ENCODE assay signal across 1 cellular context in the genomic region with DNA sequence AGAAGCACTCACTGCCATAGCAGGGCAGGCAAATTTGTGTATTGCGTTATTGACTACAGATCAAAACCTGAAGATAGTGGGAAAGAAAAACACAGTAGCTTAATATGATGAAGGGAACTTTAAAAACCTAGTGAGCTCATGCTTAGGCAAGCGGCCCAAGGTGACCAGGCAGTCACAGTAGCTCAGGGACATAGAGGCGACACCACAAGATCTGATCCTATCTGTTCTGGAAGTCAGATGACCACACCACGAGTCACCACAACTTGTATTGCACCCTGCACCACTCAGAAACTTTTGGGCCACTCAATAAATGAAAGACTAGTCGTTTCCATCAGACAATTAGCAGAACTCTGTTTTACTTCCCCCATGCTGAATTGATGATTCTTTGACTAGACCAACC.
TF ChIP-seq lines count a peak whose summit lies in the region.

No MANE protein-coding gene starts in this region.

TF ChIP-seq in SK-N-SH, 30 proteins besides CTCF, POLR2A, EP300 and RAD21 (continued from another document):
- TF ChIP-seq, protein P1, sequence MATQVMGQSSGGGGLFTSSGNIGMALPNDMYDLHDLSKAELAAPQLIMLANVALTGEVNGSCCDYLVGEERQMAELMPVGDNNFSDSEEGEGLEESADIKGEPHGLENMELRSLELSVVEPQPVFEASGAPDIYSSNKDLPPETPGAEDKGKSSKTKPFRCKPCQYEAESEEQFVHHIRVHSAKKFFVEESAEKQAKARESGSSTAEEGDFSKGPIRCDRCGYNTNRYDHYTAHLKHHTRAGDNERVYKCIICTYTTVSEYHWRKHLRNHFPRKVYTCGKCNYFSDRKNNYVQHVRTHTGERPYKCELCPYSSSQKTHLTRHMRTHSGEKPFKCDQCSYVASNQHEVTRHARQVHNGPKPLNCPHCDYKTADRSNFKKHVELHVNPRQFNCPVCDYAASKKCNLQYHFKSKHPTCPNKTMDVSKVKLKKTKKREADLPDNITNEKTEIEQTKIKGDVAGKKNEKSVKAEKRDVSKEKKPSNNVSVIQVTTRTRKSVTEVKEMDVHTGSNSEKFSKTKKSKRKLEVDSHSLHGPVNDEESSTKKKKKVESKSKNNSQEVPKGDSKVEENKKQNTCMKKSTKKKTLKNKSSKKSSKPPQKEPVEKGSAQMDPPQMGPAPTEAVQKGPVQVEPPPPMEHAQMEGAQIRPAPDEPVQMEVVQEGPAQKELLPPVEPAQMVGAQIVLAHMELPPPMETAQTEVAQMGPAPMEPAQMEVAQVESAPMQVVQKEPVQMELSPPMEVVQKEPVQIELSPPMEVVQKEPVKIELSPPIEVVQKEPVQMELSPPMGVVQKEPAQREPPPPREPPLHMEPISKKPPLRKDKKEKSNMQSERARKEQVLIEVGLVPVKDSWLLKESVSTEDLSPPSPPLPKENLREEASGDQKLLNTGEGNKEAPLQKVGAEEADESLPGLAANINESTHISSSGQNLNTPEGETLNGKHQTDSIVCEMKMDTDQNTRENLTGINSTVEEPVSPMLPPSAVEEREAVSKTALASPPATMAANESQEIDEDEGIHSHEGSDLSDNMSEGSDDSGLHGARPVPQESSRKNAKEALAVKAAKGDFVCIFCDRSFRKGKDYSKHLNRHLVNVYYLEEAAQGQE (IDR thresholded peaks at IDR 0.05; ENCODE audit: low read depth, low read length) = no peak
- TF ChIP-seq FOXM1 (IDR thresholded peaks at IDR 0.05; ENCODE audit: low read depth) = no peak
- no peak for TF ChIP-seq YY1 (IDR thresholded peaks at IDR 0.05; ENCODE audit: low read depth)
- no peak for TF ChIP-seq TCF12 (IDR thresholded peaks at IDR 0.05)
- no peak for TF ChIP-seq POLR2AphosphoS5 (IDR thresholded peaks at IDR 0.05; ENCODE audit: low read depth, low read length)
- TF ChIP-seq RCOR1 (IDR thresholded peaks at IDR 0.05; ENCODE audit: low read length) = no peak
- no peak for TF ChIP-seq RXRA (IDR thresholded peaks at IDR 0.05; ENCODE audit: borderline replicate concordance, low read depth)
- no peak for TF ChIP-seq MXI1 (IDR thresholded peaks at IDR 0.05; ENCODE audit: low read depth, low read length)
- TF ChIP-seq, protein P2, sequence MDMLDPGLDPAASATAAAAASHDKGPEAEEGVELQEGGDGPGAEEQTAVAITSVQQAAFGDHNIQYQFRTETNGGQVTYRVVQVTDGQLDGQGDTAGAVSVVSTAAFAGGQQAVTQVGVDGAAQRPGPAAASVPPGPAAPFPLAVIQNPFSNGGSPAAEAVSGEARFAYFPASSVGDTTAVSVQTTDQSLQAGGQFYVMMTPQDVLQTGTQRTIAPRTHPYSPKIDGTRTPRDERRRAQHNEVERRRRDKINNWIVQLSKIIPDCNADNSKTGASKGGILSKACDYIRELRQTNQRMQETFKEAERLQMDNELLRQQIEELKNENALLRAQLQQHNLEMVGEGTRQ (IDR thresholded peaks at IDR 0.05; ENCODE audit: borderline replicate concordance, low read depth, low read length) = no peak
- no peak for TF ChIP-seq GABPA (IDR thresholded peaks at IDR 0.05; ENCODE audit: low read depth)
- TF ChIP-seq GATA2 (CRISPR knock-in tag; IDR thresholded peaks at IDR 0.05) = no peak
- no peak for TF ChIP-seq SMC3 (IDR thresholded peaks at IDR 0.05; ENCODE audit: low read depth, low read length)
- no peak for TF ChIP-seq MEF2A (IDR thresholded peaks at IDR 0.05; ENCODE audit: borderline replicate concordance, low read depth)
